In the genomic region with DNA sequence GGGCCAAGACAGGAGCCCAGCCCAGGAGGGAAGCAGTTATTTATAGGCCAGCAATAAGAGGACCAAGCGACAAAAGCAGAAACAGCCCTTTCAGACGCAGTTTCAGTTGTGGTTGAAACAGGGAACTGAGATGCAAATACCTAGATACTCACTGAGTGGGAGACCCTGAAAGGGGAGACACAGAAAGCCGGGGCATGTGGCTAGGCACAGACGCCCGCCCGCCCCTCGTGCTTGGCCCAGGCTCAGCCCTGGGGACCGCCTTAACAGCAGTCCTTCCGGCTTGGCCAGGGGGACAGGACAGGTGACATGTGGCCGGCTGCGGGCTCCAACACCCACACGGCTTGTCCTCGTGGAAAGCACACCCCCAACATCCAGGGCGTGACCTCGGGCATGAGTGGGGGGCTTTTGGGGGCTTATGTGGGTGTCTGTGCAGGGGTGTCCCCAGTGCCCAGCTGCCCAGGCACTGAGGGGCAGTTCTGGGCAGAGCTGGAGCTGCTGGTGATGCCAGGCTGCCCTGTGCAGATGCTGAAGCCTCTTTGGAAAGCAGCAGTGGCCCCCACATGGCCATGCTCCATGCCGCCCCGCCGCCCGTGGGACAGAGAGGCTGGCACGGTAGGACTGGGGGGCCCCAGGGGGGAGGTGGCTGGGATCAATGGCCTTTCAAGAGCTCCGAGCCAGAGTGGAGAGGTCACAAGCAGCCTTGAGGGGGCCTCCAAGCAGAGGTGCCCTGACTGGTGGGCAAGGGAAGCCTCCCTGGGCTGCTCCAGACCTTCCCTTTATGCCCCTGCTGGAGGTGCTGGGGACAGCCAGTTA, we compare ENCODE assay signal across 10 cellular contexts. TPM values are rescaled to one million over a fixed set of nuclear protein-coding genes. Genes with fewer than 3 reads are reported as not detected.
DNase-seq lines count a peak whose midpoint lies in the region; ATAC-seq, FAIRE-seq and TF ChIP-seq lines count a peak whose summit lies in the region.
"Had no signal": no experiment of that assay in that cellular context is flagged by ENCODE, and none has a peak within 500 bp of the region (broad histone marks: within the 10 kb centered on the region; RNA-seq: fewer than 3 reads in every experiment).

No MANE protein-coding gene starts in this region.

- TF ChIP-seq EP300 in K562 (IDR thresholded peaks at IDR 0.05; ENCODE audit: low read length), result no peak

- H3K4me2 ChIP-seq in K562 (ENCODE audit: insufficient read depth, low read length) (no peak overlapping the region), PC-3 (ENCODE audit: low read length) (no peak overlapping the region)

- H3K9ac ChIP-seq in K562 (ENCODE audit: insufficient read depth in 1 of 2, low read depth in 2 of 2, low read length in 2 of 2) (no peak overlapping the region), PC-3 (ENCODE audit: low read length) (no peak overlapping the region)

- H3K4me1 ChIP-seq in K562 (replicated peaks in 1 of 2; ENCODE audit: control insufficient read depth in 2 of 2, insufficient read depth in 2 of 2, low read length in 2 of 2), result peaks cover 0 to 51% of the 10 kb centered on the region in 2 experiments; a peak in 2 of 5 replicates
- H3K4me1 ChIP-seq in PC-3 (ENCODE audit: insufficient read depth, low read length), result no peaks in the 10 kb centered on the region

- H3K79me2 ChIP-seq in K562 (ENCODE audit: control insufficient read depth, insufficient read depth, low read length) (no peaks in the 10 kb centered on the region), PC-3 (ENCODE audit: low read length) (no peaks in the 10 kb centered on the region)

- TF ChIP-seq CTCF in GM10266 (IDR thresholded peaks at IDR 0.05; ENCODE audit: control insufficient read depth, insufficient read depth, low read depth, missing control alignments) (no peak), K562 (IDR thresholded peaks at IDR 0.05 in 2 of 3, conservative IDR thresholded peaks at IDR 0.05 in 1 of 3; ENCODE audit: insufficient read depth in 2 of 3, low read depth in 1 of 3, low read length in 3 of 3) (no peak), PC-3 (conservative IDR thresholded peaks at IDR 0.05; ENCODE audit: low read depth, low read length) (no peak)

- no TSS peak for BruUV-seq in K562 (replicated peaks; lab: Mats Ljungman, UMichigan)
- BruUV-seq in PC-3 (replicated peaks; lab: Mats Ljungman, UMichigan), result no TSS peak

- CTCF ChIA-PET in K562 (lab: Yijun Ruan, JAX; ENCODE audit: low intra/inter-chr PET ratio) (no interaction called here), PC-3 (lab: Charles Lee) (no interaction called here)

- no peaks in the 10 kb centered on the region for H3F3A ChIP-seq in PC-3 (ENCODE audit: low read length, unreplicated experiment)

- H3K9me1 ChIP-seq in K562 (ENCODE audit: control insufficient read depth, insufficient read depth, low read length), result no peaks in the 10 kb centered on the region

- intact Hi-C loops in K562 (cut with micrococcal nuclease), result no loop called here
- intact Hi-C loops in PC-3 (cut with micrococcal nuclease), result no loop called here

- no peak for TF ChIP-seq RAD21 in K562 (CRISPR knock-in tag; conservative IDR thresholded peaks at IDR 0.05 in 1 of 2, IDR thresholded peaks at IDR 0.05 in 1 of 2)

- POLR2A ChIA-PET in K562 (lab: Yijun Ruan, JAX) (no interaction called here), PC-3 (lab: Charles Lee; ENCODE audit: unreplicated experiment) (no interaction called here)

- no peak overlapping the region for H3K27ac ChIP-seq in K562 (ENCODE audit: extremely low read depth, low read depth, low read length)
- no peak overlapping the region for H3K27ac ChIP-seq in PC-3 (ENCODE audit: low read length)
- H3K27ac ChIP-seq: VCaP had no signal

- in situ Hi-C loops in K562 (cut with MboI), result no loop called here

- TF ChIP-seq POLR2A in K562 (conservative IDR thresholded peaks at IDR 0.05), result no peak

- no peak overlapping the region for H3K4me3 ChIP-seq in K562
- no peak overlapping the region for H3K4me3 ChIP-seq in PC-3 (ENCODE audit: low read length)

- H3K36me3 ChIP-seq in K562 (ENCODE audit: control insufficient read depth, insufficient read depth, low read length) (no peaks in the 10 kb centered on the region), PC-3 (ENCODE audit: low read depth, low read length) (no peaks in the 10 kb centered on the region)

- H2AFZ ChIP-seq in K562 (ENCODE audit: low read depth, low read length) (peak overlapping the region; percentile 40; the same call in 1 of the 2 replicates), PC-3 (ENCODE audit: low read length) (no peak overlapping the region)

- no peaks in the 10 kb centered on the region for H4K20me1 ChIP-seq in K562 (replicated peaks; ENCODE audit: control insufficient read depth, insufficient read depth, low read length)
- H4K20me1 ChIP-seq in PC-3 (ENCODE audit: low read length), result no peaks in the 10 kb centered on the region

- H3K9me3 ChIP-seq in K562 (replicated peaks; ENCODE audit: control insufficient read depth, insufficient read depth, low read depth, low read length) (0 out of 2 replicates have a peak, but pooled peaks cover 2% of the 10 kb centered on the region), PC-3 (ENCODE audit: low read length) (no peaks in the 10 kb centered on the region)

- no peaks in the 10 kb centered on the region for H3K9me2 ChIP-seq in PC-3 (replicated peaks; ENCODE audit: low read length)

- WGBS in K562 (ENCODE audit: insufficient coverage, low coverage, missing lambda C conversion rate), result 19% methylated on average over 10 of the region's 21 CpGs

- ATAC-seq in GM21360 (IDR thresholded peaks at IDR 0.05; ENCODE audit: unreplicated experiment), result peak; percentile 50
- ATAC-seq in HG03378 (IDR thresholded peaks at IDR 0.05; ENCODE audit: unreplicated experiment), result peak; percentile 85
- ATAC-seq in K562, result no peak
- ATAC-seq in PC-3, result no peak
- no peak for ATAC-seq in GM19328 (IDR thresholded peaks at IDR 0.05; ENCODE audit: unreplicated experiment)

- FAIRE-seq in K562 (lab: Jason Lieb, UNC), result no peak
- FAIRE-seq: G401.6 had no signal

- DNase-seq in GM10266 (ENCODE audit: extremely low spot score), result peak; percentile 93
- no peak for DNase-seq in K562 (ENCODE audit: extremely low read depth in 1 of 4, low spot score in 3 of 4)
- no peak for DNase-seq in cortex of kidney (lab: John Stamatoyannopoulos, UW)
- no peak for DNase-seq in PC-3
- no peak for DNase-seq in activated CD4-positive, alpha-beta T cell treated with anti-CD3 and anti-CD28 coated beads, Interleukin-2, amount 50 U/mL, for 48 hours

- H3K27me3 ChIP-seq in K562 (ENCODE audit: control insufficient read depth in 2 of 2, insufficient read depth in 2 of 2, low read length in 2 of 2) (peaks cover 0 to 11% of the 10 kb centered on the region in 2 experiments; a peak in 2 of 5 replicates), PC-3 (ENCODE audit: low read length) (no peaks in the 10 kb centered on the region)

RNA-seq across cellular contexts. Expression of a gene that starts 2.1 kb away (rescaled TPM):
- total RNA-seq in K562 (2011; cell fraction: chromatin; rRNA removed; ENCODE audit: low replicate concordance), result 0.05 and 0.14 TPM in 2 replicates
- 0.13 TPM in 1 of 2 replicates, not detected in the other for total RNA-seq in K562 (2011; cell fraction: nucleolus; rRNA removed)
- 0.07 and 0.15 TPM in 2 replicates for total RNA-seq in K562 (2011; cell fraction: nucleoplasm; rRNA removed)
- total RNA-seq in K562 (2014; rRNA removed) (not detected in 2 replicates), K562 (2014; rRNA removed; fragmentation: Illumina TruSeq; extraction: Trizol) (not detected in 2 replicates), K562 (2015; rRNA removed; fragmentation: Illumina TruSeq; extraction: Trizol) (0.08 and 0.18 TPM in 2 replicates), K562 (2021) (0.24 TPM in 1 of 2 replicates, not detected in the other), PC-3 (2014; rRNA removed) (0.04 TPM in 1 of 2 replicates, not detected in the other)
- polyA plus RNA-seq in K562 (2011; rRNA removed) (not detected in 2 replicates), K562 (2014; fragmentation: Illumina TruSeq; extraction: Trizol) (0.19 TPM in 1 of 2 replicates, not detected in the other), K562 (2014; fragmentation: Nextera tagmentation; extraction: Ambion mirVana) (not detected), K562 (2014; rRNA removed) (0.03 TPM in 1 of 2 replicates, not detected in the other)
- polyA plus RNA-seq in K562 (2011; cell fraction: cytosol; rRNA removed), result not detected in 2 replicates
- 0.03 and 0.11 TPM in 2 replicates for polyA plus RNA-seq in K562 (2011; cell fraction: nucleus; rRNA removed)
- 0.13 and 0.29 TPM in 2 replicates for polyA plus RNA-seq in K562 (2012)
- polyA minus RNA-seq in K562 (2011; rRNA and poly(A)+ RNA removed), result not detected in 2 replicates
- not detected in 2 replicates for polyA minus RNA-seq in K562 (2011; cell fraction: cytosol; rRNA and poly(A)+ RNA removed)
- polyA minus RNA-seq in K562 (2011; cell fraction: nucleus; rRNA and poly(A)+ RNA removed), result 0.11 TPM in 1 of 2 replicates, not detected in the other

RNA-seq across cellular contexts. Expression of a gene that starts 51.3 kb away (rescaled TPM):
- total RNA-seq in K562 (2011; cell fraction: chromatin; rRNA removed; ENCODE audit: low replicate concordance), result 0.18 and 0.46 TPM in 2 replicates
- total RNA-seq in K562 (2011; cell fraction: nucleolus; rRNA removed), result 0.13 and 0.17 TPM in 2 replicates
- 0.07 and 0.31 TPM in 2 replicates for total RNA-seq in K562 (2011; cell fraction: nucleoplasm; rRNA removed)
- total RNA-seq in K562 (2014; rRNA removed) (0.04 TPM in 1 of 2 replicates, not detected in the other), K562 (2014; rRNA removed; fragmentation: Illumina TruSeq; extraction: Trizol) (not detected in 2 replicates), K562 (2015; rRNA removed; fragmentation: Illumina TruSeq; extraction: Trizol) (0.04 TPM in 2 replicates), K562 (2021) (0.09 and 0.18 TPM in 2 replicates), PC-3 (2014; rRNA removed) (25.0 and 31.1 TPM in 2 replicates)
- polyA plus RNA-seq in K562 (2011; rRNA removed) (0.04 TPM in 1 of 2 replicates, not detected in the other), K562 (2014; fragmentation: Illumina TruSeq; extraction: Trizol) (0.03 TPM in 1 of 2 replicates, not detected in the other), K562 (2014; fragmentation: Nextera tagmentation; extraction: Ambion mirVana) (not detected), K562 (2014; rRNA removed) (under 0.01 and 0.04 TPM in 2 replicates)
- polyA plus RNA-seq in K562 (2011; cell fraction: cytosol; rRNA removed), result under 0.01 and 0.03 TPM in 2 replicates
- polyA plus RNA-seq in K562 (2011; cell fraction: nucleus; rRNA removed), result 0.14 and 0.22 TPM in 2 replicates
- 0.03 and 0.22 TPM in 2 replicates for polyA plus RNA-seq in K562 (2012)
- polyA minus RNA-seq in K562 (2011; rRNA and poly(A)+ RNA removed), result 0.04 and 0.51 TPM in 2 replicates
- polyA minus RNA-seq in K562 (2011; cell fraction: cytosol; rRNA and poly(A)+ RNA removed), result 0.10 and 0.27 TPM in 2 replicates
- polyA minus RNA-seq in K562 (2011; cell fraction: nucleus; rRNA and poly(A)+ RNA removed), result 0.13 and 0.22 TPM in 2 replicates

RNA-seq across cellular contexts. Expression of a gene that starts 58.8 kb away (rescaled TPM):
- total RNA-seq in K562 (2011; cell fraction: chromatin; rRNA removed; ENCODE audit: low replicate concordance), result 4.9 and 7.5 TPM in 2 replicates
- total RNA-seq in K562 (2011; cell fraction: nucleolus; rRNA removed), result 4.7 and 5.3 TPM in 2 replicates
- total RNA-seq in K562 (2011; cell fraction: nucleoplasm; rRNA removed), result 3.8 and 4.7 TPM in 2 replicates
- 3.2 and 4.0 TPM in 2 replicates for total RNA-seq in K562 (2014; rRNA removed)
- 1.4 and 1.8 TPM in 2 replicates for total RNA-seq in K562 (2014; rRNA removed; fragmentation: Illumina TruSeq; extraction: Trizol)
- total RNA-seq in K562 (2015; rRNA removed; fragmentation: Illumina TruSeq; extraction: Trizol), result 2.1 and 2.2 TPM in 2 replicates
- 3.9 and 4.4 TPM in 2 replicates for total RNA-seq in K562 (2021)
- polyA plus RNA-seq in K562 (2011; rRNA removed), result 2.5 and 2.6 TPM in 2 replicates
- 1.8 and 3.1 TPM in 2 replicates for polyA plus RNA-seq in K562 (2011; cell fraction: cytosol; rRNA removed)
- 5.7 and 10.6 TPM in 2 replicates for polyA plus RNA-seq in K562 (2011; cell fraction: nucleus; rRNA removed)
- polyA plus RNA-seq in K562 (2012), result 3.0 and 3.1 TPM in 2 replicates
- 3.2 TPM in 2 replicates for polyA plus RNA-seq in K562 (2014; fragmentation: Illumina TruSeq; extraction: Trizol)
- under 1 TPM; 0.04 to 0.25 TPM for polyA plus RNA-seq in K562 (2014; fragmentation: Nextera tagmentation; extraction: Ambion mirVana)
- polyA plus RNA-seq in K562 (2014; rRNA removed), result 2.2 and 2.7 TPM in 2 replicates
- polyA minus RNA-seq in K562 (2011; rRNA and poly(A)+ RNA removed), result 1.4 and 1.9 TPM in 2 replicates
- polyA minus RNA-seq in K562 (2011; cell fraction: cytosol; rRNA and poly(A)+ RNA removed), result 1.4 and 2.5 TPM in 2 replicates
- polyA minus RNA-seq in K562 (2011; cell fraction: nucleus; rRNA and poly(A)+ RNA removed), result 2.7 and 3.2 TPM in 2 replicates
- total RNA-seq in PC-3 (2014; rRNA removed), result 19.2 and 27.5 TPM in 2 replicates

Comparison
In these comparisons a context has a peak if more than half of its experiments do, and no peak if none do; other contexts are left out.
1. ATAC-seq: peak in GM21360 (single experiment) and HG03378 (single experiment); none in K562 (single experiment), PC-3 (single experiment) and GM19328 (single experiment).
2. RNA of a gene that starts 51.3 kb away (total RNA-seq): 25.0 to 31.1 TPM in PC-3; 0.04 to 0.46 TPM in K562; every median in the first group is over 10 times any median in the second.